Comparison of ENCODE assay signal across 1 cellular context in the genomic region with DNA sequence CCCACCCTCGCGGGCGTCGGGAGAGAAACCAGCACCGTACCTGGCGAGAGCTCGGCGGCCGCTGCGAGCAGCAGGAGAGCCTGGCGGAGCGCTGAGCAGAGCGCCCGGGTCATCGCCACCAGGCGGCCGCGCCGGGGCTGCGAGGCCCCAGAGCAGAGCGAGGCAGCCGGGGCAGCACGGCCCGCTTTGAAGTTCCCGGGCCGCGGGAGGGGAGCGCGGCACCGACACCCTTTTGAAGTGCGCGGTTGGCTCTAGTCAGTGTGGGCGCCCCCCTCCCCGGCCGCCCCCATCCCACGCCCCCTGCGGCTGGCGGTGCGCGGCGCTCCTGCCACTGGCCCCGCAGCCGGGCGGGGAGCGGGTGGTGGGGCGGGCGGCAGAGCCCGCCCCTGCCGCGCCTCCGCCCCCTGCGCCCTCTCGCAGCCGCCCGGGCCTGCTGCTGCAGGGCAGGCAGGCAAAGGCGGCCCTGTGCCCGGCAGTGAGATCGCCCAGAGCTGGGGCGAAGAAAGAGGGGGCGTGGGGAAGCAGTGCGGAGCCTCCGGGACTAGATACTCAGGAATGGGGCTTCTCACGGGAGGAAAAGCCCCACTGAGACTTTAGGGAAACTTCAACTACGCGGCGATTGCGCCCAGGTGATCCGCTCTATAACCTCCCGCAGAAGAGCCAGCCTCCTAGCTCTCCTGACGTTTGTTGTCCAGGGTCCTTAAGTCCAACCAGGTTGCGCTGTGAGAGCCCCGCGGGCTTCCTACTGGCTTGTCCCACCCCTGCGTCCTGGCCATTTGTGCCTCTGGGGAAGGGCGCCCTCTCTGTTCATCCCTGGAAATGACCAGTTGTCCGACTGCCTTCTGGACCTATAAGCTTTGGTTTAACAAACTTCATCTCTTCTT.
TF ChIP-seq lines count a peak whose summit lies in the region.

A gene (minus strand): TSS at position 333 of the 884 bp plus-strand sequence. CDS start 220 bp downstream, at position 113.

TF ChIP-seq in H1, 55 proteins besides CTCF, POLR2A, EP300 and RAD21 (continued from another document):
- TF ChIP-seq EGR1 (IDR thresholded peaks at IDR 0.05; ENCODE audit: borderline replicate concordance, low read depth, low read length), result 0 out of 2 replicates have a peak, but pooled peaks have one; percentile 8
